In genomic region chr3:137764001-137764433, GRCh38 we compare ENCODE assay signal across 10 cellular contexts. TPM values are rescaled to one million over a fixed set of nuclear protein-coding genes. Genes with fewer than 3 reads are reported as not detected.
DNase-seq lines count a peak whose midpoint lies in the region; ATAC-seq, FAIRE-seq and TF ChIP-seq lines count a peak whose summit lies in the region.
"Had no signal": no experiment of that assay in that cellular context is flagged by ENCODE, and none has a peak within 500 bp of the region (broad histone marks: within the 10 kb centered on the region; RNA-seq: fewer than 3 reads in every experiment).

Gene SOX14 (plus strand): TSS chr3:137764315. CDS start chr3:137764785, 470 bp downstream.

- TF ChIP-seq POLR2A in A549 (IDR thresholded peaks at IDR 0.05; ENCODE audit: low read length) = no peak

- POLR2A ChIA-PET in A549 (lab: Yijun Ruan, JAX) = no interaction called here

- H3K36me3 ChIP-seq in WERI-Rb-1 (no peaks in the 10 kb centered on the region), left lung (no peaks in the 10 kb centered on the region)

- TF ChIP-seq RAD21 in A549 (conservative IDR thresholded peaks at IDR 0.05 in 1 of 2, IDR thresholded peaks at IDR 0.05 in 1 of 2) = no peak

- 3% methylated on average over 14 of the region's 30 CpGs for WGBS in A549 (ENCODE audit: missing lambda C conversion rate)

- H3K4me3 ChIP-seq in A549 (peak within 1 kb of the TSS; percentile 29; the same call in 2 of the 3 replicates), WERI-Rb-1 (ENCODE audit: low read depth, low read length) (peak within 1 kb of the TSS; percentile 55), left lung (peak within 1 kb of the TSS in 1 of 2 donors; percentile 1)

- FAIRE-seq in A549 (lab: Jason Lieb, UNC) = no peak
- FAIRE-seq: G401.6 had no signal

- H3K4me1 ChIP-seq in A549 (0 out of 3 replicates have a peak, but pooled peaks cover 5% of the 10 kb centered on the region), left lung (peaks cover 13% of the 10 kb centered on the region in 2 donors)

- DNase-seq in A549 (ENCODE audit: low read depth in 1 of 2, low spot score in 1 of 2) (no peak), GM13976 (ENCODE audit: low spot score) (peak; percentile 36), WERI-Rb-1 (peak; percentile 88), left lung (peak; percentile 64 to 78), HuH-7.5 (ENCODE audit: low spot score) (no peak), GM19240 (ENCODE audit: insufficient read length, low spot score) (no peak)
- DNase-seq in stimulated activated CD4-positive, alpha-beta T cell treated with anti-CD3 and anti-CD28 coated beads, Interleukin-2, amount 100 ng/mL, for 24 hours = no peak
- DNase-seq: head of caudate nucleus had no signal

- in situ Hi-C loops in GM13976 (cut with MboI; ENCODE audit: low sequenced_read_pairs, unreplicated experiment) = no loop called here

- H3K9me3 ChIP-seq in A549 = no peaks in the 10 kb centered on the region
- H3K9me3 ChIP-seq in WERI-Rb-1 (ENCODE audit: severe bottlenecking) = peaks cover 4% of the 10 kb centered on the region
- H3K9me3 ChIP-seq in left lung = no peaks in the 10 kb centered on the region

- no peak for TF ChIP-seq EP300 in A549 (IDR thresholded peaks at IDR 0.05)

- no peak for TF ChIP-seq CTCF in A549 (IDR thresholded peaks at IDR 0.05)
- no peak for TF ChIP-seq CTCF in GM13976 (IDR thresholded peaks at IDR 0.05; ENCODE audit: borderline replicate concordance, control extremely low read depth, extremely low read depth, insufficient read depth, missing control alignments)
- no peak for TF ChIP-seq CTCF in WERI-Rb-1 (IDR thresholded peaks at IDR 0.05; ENCODE audit: low read depth, low read length)
- TF ChIP-seq CTCF in left lung (IDR thresholded peaks at IDR 0.05) = no peak

- ATAC-seq in A549 = no peak
- ATAC-seq in left lung = peak; percentile 78
- ATAC-seq in HG02885 (IDR thresholded peaks at IDR 0.05; ENCODE audit: poor library complexity, unreplicated experiment) = no peak

- H3K27me3 ChIP-seq in WERI-Rb-1 (ENCODE audit: insufficient read depth, low read depth, severe bottlenecking) = peaks cover 65% of the 10 kb centered on the region
- peaks cover 91 to 100% of the 10 kb centered on the region in 2 donors for H3K27me3 ChIP-seq in left lung

- H3K27ac ChIP-seq in A549 = no peak within 1 kb of the TSS
- H3K27ac ChIP-seq in WERI-Rb-1 = no peak within 1 kb of the TSS
- no peak within 1 kb of the TSS for H3K27ac ChIP-seq in left lung

- peak within 1 kb of the TSS; percentile 71 for H3K4me2 ChIP-seq in A549

- intact Hi-C loops in left lung (cut with DNase I) = no loop called here

- CTCF ChIA-PET in A549 (lab: Yijun Ruan, JAX) = no interaction called here

TF ChIP-seq in A549, 52 proteins besides CTCF, POLR2A, EP300 and RAD21:
- TF ChIP-seq SREBF2 (IDR thresholded peaks at IDR 0.05) (no peak), CBX8 (IDR thresholded peaks at IDR 0.05) (no peak), PHF8 (IDR thresholded peaks at IDR 0.05; ENCODE audit: borderline replicate concordance, low read depth) (no peak), HOXA7 (CRISPR knock-in tag; IDR thresholded peaks at IDR 0.05) (no peak), POLR2AphosphoS2 (conservative IDR thresholded peaks at IDR 0.05; ENCODE audit: low read length) (no peak), RCOR1 (IDR thresholded peaks at IDR 0.05; ENCODE audit: low read depth, low read length) (no peak), EHMT2 (IDR thresholded peaks at IDR 0.05; ENCODE audit: low read depth) (no peak)

RNA-seq across cellular contexts. Expression of gene SOX14, which starts in this region (rescaled TPM):
- polyA plus RNA-seq in A549 (2011; rRNA removed) = not detected in 2 replicates
- not detected in 2 replicates for polyA plus RNA-seq in A549 (2012; cell fraction: cytosol; rRNA removed)
- not detected in 2 replicates for polyA plus RNA-seq in A549 (2012; cell fraction: nucleus; rRNA removed)
- not detected in 3 replicates for polyA plus RNA-seq in A549 (2017; fragmentation: RNase III; extraction: RNeasy Plus Mini Kit Qiagen cat#74134 plus additional on column Dnase treatment)
- not detected in 2 replicates for polyA minus RNA-seq in A549 (2011; rRNA and poly(A)+ RNA removed)
- not detected for total RNA-seq in left lung

Comparison
In these comparisons a context has a peak if more than half of its experiments do, and no peak if none do; other contexts are left out.
1. Peak in DNase-seq and ATAC-seq in left lung; RNA of the gene not detected or under 1 TPM.
2. DNase-seq: peak in GM13976 (single experiment) and WERI-Rb-1 (single experiment); none in A549 (0 of 2), HuH-7.5 (single experiment), GM19240 (single experiment) and stimulated activated CD4-positive, alpha-beta T cell treated with anti-CD3 and anti-CD28 coated beads, Interleukin-2, amount 100 ng/mL, for 24 hours (0 of 2).